Comparison of ENCODE assay signal across 1 cellular context in genomic region chr15:45705510-45706473, GRCh38.
TF ChIP-seq lines count a peak whose summit lies in the region.

No MANE protein-coding gene starts in this region.

TF ChIP-seq in IMR-90, 13 proteins besides CTCF, POLR2A, EP300 and RAD21:
- no peak for TF ChIP-seq MXI1 (IDR thresholded peaks at IDR 0.05; ENCODE audit: borderline replicate concordance, low read depth, low read length)
- peak; percentile 74; the same call in 1 of the 2 replicates for TF ChIP-seq BHLHE40 (IDR thresholded peaks at IDR 0.05; ENCODE audit: low read depth, low read length)
- TF ChIP-seq RCOR1 (IDR thresholded peaks at IDR 0.05; ENCODE audit: insufficient replicate concordance, low read length): no peak
- TF ChIP-seq SMC3 (IDR thresholded peaks at IDR 0.05; ENCODE audit: low read depth, low read length): peak; percentile 67
- peak; percentile 95 for TF ChIP-seq USF2 (IDR thresholded peaks at IDR 0.05; ENCODE audit: low read depth, low read length)
- TF ChIP-seq FOS (IDR thresholded peaks at IDR 0.05; ENCODE audit: low read depth, low read length): no peak
- no peak for TF ChIP-seq MAZ (IDR thresholded peaks at IDR 0.05; ENCODE audit: borderline replicate concordance, low read depth, low read length)
